20 cellular contexts compared by ENCODE assay signal in genomic region chr5:174303035-174303434, GRCh38.
"Had no signal": no experiment of that assay in that cellular context is flagged by ENCODE, and none has a peak within 500 bp of the region (broad histone marks: within the 10 kb centered on the region; RNA-seq: fewer than 3 reads in every experiment).

No MANE protein-coding gene starts in this region.

- H3K9me3 ChIP-seq: colonic mucosa, gastrocnemius medialis, left lung, lower lobe of right lung, sigmoid colon, testis had no signal

- H3K4me3 ChIP-seq: colonic mucosa, gastrocnemius medialis, heart right ventricle, left lung, lower lobe of right lung, sigmoid colon, skin epidermis, testis, tibial nerve had no signal

- H3K36me3 ChIP-seq: colonic mucosa, gastrocnemius medialis, heart right ventricle, left lung, lower lobe of right lung, sigmoid colon, tibial nerve had no signal

- DNase-seq: colonic mucosa; effector CD4-positive, alpha-beta T cell; gastrocnemius medialis; heart right ventricle; hypothalamus; left lung; lower lobe of right lung; natural killer cell; posterior cingulate gyrus; sigmoid colon; stimulated activated CD4-positive, alpha-beta T cell treated with anti-CD3 and anti-CD28 coated beads, Interleukin-2, amount 100 ng/mL, for 24 hours; stimulated activated CD4-positive, alpha-beta T cell treated with anti-CD3 and anti-CD28 coated beads, Interleukin-4, amount 100 ng/mL, for 4 hours; stimulated activated naive B cell treated with anti-CD40 and anti-IgM and Interleukin-4, amounts not matched to agents 10 μg/mL and 1 μg/mL and 100 μg/mL, for 72 hours; stimulated activated naive CD8-positive, alpha-beta T cell treated with anti-CD3 and anti-CD28 coated beads, Interleukin-15, amount 100 ng/mL, for 72 hours; testis had no signal

- H3K27me3 ChIP-seq: colonic mucosa, gastrocnemius medialis, left lung, testis, tibial nerve had no signal

- H3K9me3 Mint-ChIP-seq: natural killer cell had no signal

- H3K4me1 Mint-ChIP-seq: memory B cell; natural killer cell; stimulated activated naive B cell treated with anti-CD40 and anti-IgM and Interleukin-4, amounts not matched to agents 10 μg/mL and 1 μg/mL and 100 μg/mL, for 72 hours; stimulated activated naive CD8-positive, alpha-beta T cell treated with anti-CD3 and anti-CD28 coated beads, Interleukin-15, amount 100 ng/mL, for 72 hours had no signal

- H3K27ac Mint-ChIP-seq: memory B cell; mesothelial cell of epicardium; natural killer cell; stimulated activated naive B cell treated with anti-CD40 and anti-IgM and Interleukin-4, amounts not matched to agents 10 μg/mL and 1 μg/mL and 100 μg/mL, for 72 hours had no signal

- H3K4me1 ChIP-seq: colonic mucosa, gastrocnemius medialis, left lung, lower lobe of right lung, sigmoid colon had no signal

- ATAC-seq: esophagus mucosa; gastrocnemius medialis; heart right ventricle; left lung; lower lobe of right lung; natural killer cell; stimulated activated naive B cell treated with anti-CD40 and anti-IgM and Interleukin-4, amounts not matched to agents 10 μg/mL and 1 μg/mL and 100 μg/mL, for 72 hours; stimulated activated naive CD8-positive, alpha-beta T cell treated with anti-CD3 and anti-CD28 coated beads, Interleukin-15, amount 100 ng/mL, for 72 hours had no signal

- H3K36me3 Mint-ChIP-seq: memory B cell; mesothelial cell of epicardium; natural killer cell; stimulated activated naive B cell treated with anti-CD40 and anti-IgM and Interleukin-4, amounts not matched to agents 10 μg/mL and 1 μg/mL and 100 μg/mL, for 72 hours had no signal

- H3K27ac ChIP-seq: colonic mucosa, gastrocnemius medialis, heart right ventricle, left lung, lower lobe of right lung, sigmoid colon, skin epidermis, testis, tibial nerve had no signal

- H3K4me3 Mint-ChIP-seq: memory B cell; mesothelial cell of epicardium; natural killer cell; stimulated activated naive B cell treated with anti-CD40 and anti-IgM and Interleukin-4, amounts not matched to agents 10 μg/mL and 1 μg/mL and 100 μg/mL, for 72 hours; stimulated activated naive CD8-positive, alpha-beta T cell treated with anti-CD3 and anti-CD28 coated beads, Interleukin-15, amount 100 ng/mL, for 72 hours had no signal
